Comparison of ENCODE assay signal across 26 cellular contexts in the genomic region with DNA sequence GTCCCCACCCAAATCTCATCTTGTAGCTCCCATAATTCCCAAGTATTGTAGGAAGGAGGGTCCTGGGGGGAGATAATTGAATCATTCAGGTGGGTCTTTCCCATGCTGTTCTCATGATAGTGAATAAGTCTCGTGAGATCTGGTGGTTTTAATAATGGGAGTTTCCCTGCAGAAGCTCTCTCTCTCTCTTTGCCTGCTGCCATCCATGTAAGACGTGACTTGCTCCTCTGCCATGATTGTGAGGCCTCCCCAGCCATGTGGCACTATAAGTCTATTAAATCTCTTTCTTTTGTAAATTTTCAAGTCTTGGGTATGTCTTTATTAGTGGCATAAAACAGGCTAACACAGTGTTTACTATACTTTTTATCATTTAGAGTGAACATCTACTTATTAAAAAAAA.
"Had no signal": no experiment of that assay in that cellular context is flagged by ENCODE, and none has a peak within 500 bp of the region (broad histone marks: within the 10 kb centered on the region; RNA-seq: fewer than 3 reads in every experiment).

No MANE protein-coding gene starts in this region.

- H3K9me3 ChIP-seq: suprapubic skin, testis, thyroid gland, upper lobe of left lung, uterus, vagina had no signal

- H3K27ac ChIP-seq: stomach, suprapubic skin, testis, thoracic aorta, thyroid gland, tibial artery, tibial nerve, transverse colon, upper lobe of left lung, upper lobe of right lung, uterus, vagina had no signal

- H3K4me1 ChIP-seq: stomach, suprapubic skin, testis, thyroid gland, tibial artery, tibial nerve, transverse colon, upper lobe of left lung, upper lobe of right lung, uterus, vagina had no signal

- FAIRE-seq: urothelium cell line had no signal

- ATAC-seq: stimulated activated effector memory CD8-positive, alpha-beta T cell treated with anti-CD3 and anti-CD28 coated beads, Interleukin-12 subunit alpha, Interleukin-12 subunit beta, amount 100 ng/mL, for 72 hours; stimulated activated memory B cell treated with anti-CD40 and anti-IgM and Interleukin-4, amounts not matched to agents 10 μg/mL and 1 μg/mL and 100 μg/mL, for 72 hours; stimulated activated naive B cell treated with anti-CD40 and anti-IgM and Interleukin-4, amounts not matched to agents 10 μg/mL and 1 μg/mL and 100 μg/mL, for 72 hours; stimulated activated naive CD8-positive, alpha-beta T cell treated with anti-CD3 and anti-CD28 coated beads, Interleukin-15, amount 100 ng/mL, for 72 hours; stimulated activated naive CD8-positive, alpha-beta T cell treated with anti-CD3 and anti-CD28 coated beads, Interleukin-15, Interleukin-2, amounts not matched to agents 100 U/mL and 50 U/mL, for 24 hours; upper lobe of right lung had no signal

- DNase-seq: stimulated activated CD4-positive, alpha-beta T cell treated with anti-CD3 and anti-CD28 coated beads, Interleukin-2, amount 100 ng/mL, for 48 hours; stimulated activated CD4-positive, alpha-beta T cell treated with anti-CD3 and anti-CD28 coated beads, Interleukin-4, amount 100 ng/mL, for 1 hour; stimulated activated CD4-positive, alpha-beta T cell treated with anti-CD3 and anti-CD28 coated beads, Interleukin-4, amount 100 ng/mL, for 24 hours; stimulated activated CD4-positive, alpha-beta T cell treated with anti-CD3 and anti-CD28 coated beads, Interleukin-4, amount 100 ng/mL, for 4 hours; stimulated activated CD8-positive, alpha-beta memory T cell treated with anti-CD3 and anti-CD28 coated beads, Interleukin-4, amount 100 ng/mL, for 48 hours; stimulated activated naive B cell treated with anti-CD40 and anti-IgM and Interleukin-4, amounts not matched to agents 10 μg/mL and 1 μg/mL and 100 μg/mL, for 72 hours; stimulated activated naive CD4-positive, alpha-beta T cell; stimulated activated naive CD4-positive, alpha-beta T cell treated with Interleukin-2 at 50 U/mL for 16 hours; stimulated activated naive CD8-positive, alpha-beta T cell treated with anti-CD3 and anti-CD28 coated beads, Interleukin-15, amount 100 ng/mL, for 72 hours; stimulated activated naive CD8-positive, alpha-beta T cell treated with anti-CD3 and anti-CD28 coated beads, Interleukin-15, Interleukin-2, amounts not matched to agents 100 U/mL and 50 U/mL, for 24 hours; stomach; substantia nigra; testis; thyroid gland; tibial artery; transverse colon; upper lobe of left lung; upper lobe of right lung; uterus had no signal

- H3K27me3 ChIP-seq: stomach, suprapubic skin, testis, thyroid gland, tibial artery, tibial nerve, transverse colon, upper lobe of left lung, upper lobe of right lung, uterus, vagina had no signal

- H3K36me3 ChIP-seq: stomach, suprapubic skin, thoracic aorta, thyroid gland, tibial artery, tibial nerve, transverse colon, upper lobe of left lung, upper lobe of right lung, uterus, vagina had no signal

- H3K4me3 ChIP-seq: stomach, suprapubic skin, testis, thoracic aorta, thyroid gland, tibial artery, tibial nerve, transverse colon, upper lobe of left lung, upper lobe of right lung, uterus, vagina had no signal
